In genomic region chr9:10438955-10439354, GRCh38 we compare ENCODE assay signal across 1 cellular context.
TF ChIP-seq lines count a peak whose summit lies in the region.

No MANE protein-coding gene starts in this region.

TF ChIP-seq in GM23338, 12 proteins besides CTCF, POLR2A, EP300 and RAD21 (continued from another document):
- TF ChIP-seq, protein P1, sequence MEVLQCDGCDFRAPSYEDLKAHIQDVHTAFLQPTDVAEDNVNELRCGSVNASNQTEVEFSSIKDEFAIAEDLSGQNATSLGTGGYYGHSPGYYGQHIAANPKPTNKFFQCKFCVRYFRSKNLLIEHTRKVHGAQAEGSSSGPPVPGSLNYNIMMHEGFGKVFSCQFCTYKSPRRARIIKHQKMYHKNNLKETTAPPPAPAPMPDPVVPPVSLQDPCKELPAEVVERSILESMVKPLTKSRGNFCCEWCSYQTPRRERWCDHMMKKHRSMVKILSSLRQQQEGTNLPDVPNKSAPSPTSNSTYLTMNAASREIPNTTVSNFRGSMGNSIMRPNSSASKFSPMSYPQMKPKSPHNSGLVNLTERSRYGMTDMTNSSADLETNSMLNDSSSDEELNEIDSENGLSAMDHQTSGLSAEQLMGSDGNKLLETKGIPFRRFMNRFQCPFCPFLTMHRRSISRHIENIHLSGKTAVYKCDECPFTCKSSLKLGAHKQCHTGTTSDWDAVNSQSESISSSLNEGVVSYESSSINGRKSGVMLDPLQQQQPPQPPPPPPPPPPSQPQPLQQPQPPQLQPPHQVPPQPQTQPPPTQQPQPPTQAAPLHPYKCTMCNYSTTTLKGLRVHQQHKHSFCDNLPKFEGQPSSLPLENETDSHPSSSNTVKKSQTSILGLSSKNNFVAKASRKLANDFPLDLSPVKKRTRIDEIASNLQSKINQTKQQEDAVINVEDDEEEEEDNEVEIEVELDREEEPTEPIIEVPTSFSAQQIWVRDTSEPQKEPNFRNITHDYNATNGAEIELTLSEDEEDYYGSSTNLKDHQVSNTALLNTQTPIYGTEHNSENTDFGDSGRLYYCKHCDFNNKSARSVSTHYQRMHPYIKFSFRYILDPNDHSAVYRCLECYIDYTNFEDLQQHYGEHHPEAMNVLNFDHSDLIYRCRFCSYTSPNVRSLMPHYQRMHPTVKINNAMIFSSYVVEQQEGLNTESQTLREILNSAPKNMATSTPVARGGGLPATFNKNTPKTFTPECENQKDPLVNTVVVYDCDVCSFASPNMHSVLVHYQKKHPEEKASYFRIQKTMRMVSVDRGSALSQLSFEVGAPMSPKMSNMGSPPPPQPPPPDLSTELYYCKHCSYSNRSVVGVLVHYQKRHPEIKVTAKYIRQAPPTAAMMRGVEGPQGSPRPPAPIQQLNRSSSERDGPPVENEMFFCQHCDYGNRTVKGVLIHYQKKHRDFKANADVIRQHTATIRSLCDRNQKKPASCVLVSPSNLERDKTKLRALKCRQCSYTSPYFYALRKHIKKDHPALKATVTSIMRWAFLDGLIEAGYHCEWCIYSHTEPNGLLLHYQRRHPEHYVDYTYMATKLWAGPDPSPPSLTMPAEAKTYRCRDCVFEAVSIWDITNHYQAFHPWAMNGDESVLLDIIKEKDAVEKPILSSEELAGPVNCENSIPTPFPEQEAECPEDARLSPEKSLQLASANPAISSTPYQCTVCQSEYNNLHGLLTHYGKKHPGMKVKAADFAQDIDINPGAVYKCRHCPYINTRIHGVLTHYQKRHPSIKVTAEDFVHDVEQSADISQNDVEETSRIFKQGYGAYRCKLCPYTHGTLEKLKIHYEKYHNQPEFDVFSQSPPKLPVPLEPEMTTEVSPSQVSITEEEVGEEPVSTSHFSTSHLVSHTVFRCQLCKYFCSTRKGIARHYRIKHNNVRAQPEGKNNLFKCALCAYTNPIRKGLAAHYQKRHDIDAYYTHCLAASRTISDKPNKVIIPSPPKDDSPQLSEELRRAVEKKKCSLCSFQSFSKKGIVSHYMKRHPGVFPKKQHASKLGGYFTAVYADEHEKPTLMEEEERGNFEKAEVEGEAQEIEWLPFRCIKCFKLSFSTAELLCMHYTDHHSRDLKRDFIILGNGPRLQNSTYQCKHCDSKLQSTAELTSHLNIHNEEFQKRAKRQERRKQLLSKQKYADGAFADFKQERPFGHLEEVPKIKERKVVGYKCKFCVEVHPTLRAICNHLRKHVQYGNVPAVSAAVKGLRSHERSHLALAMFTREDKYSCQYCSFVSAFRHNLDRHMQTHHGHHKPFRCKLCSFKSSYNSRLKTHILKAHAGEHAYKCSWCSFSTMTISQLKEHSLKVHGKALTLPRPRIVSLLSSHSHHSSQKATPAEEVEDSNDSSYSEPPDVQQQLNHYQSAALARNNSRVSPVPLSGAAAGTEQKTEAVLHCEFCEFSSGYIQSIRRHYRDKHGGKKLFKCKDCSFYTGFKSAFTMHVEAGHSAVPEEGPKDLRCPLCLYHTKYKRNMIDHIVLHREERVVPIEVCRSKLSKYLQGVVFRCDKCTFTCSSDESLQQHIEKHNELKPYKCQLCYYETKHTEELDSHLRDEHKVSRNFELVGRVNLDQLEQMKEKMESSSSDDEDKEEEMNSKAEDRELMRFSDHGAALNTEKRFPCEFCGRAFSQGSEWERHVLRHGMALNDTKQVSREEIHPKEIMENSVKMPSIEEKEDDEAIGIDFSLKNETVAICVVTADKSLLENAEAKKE (CRISPR knock-in tag; IDR thresholded peaks at IDR 0.05): no peak
- TF ChIP-seq STAT1 (IDR thresholded peaks at IDR 0.05; ENCODE audit: unreplicated experiment): no peak
- no peak for TF ChIP-seq REST (IDR thresholded peaks at IDR 0.05; ENCODE audit: unreplicated experiment)
- no peak for TF ChIP-seq JUNB (IDR thresholded peaks at IDR 0.05; ENCODE audit: unreplicated experiment)
- TF ChIP-seq EZH2 (IDR thresholded peaks at IDR 0.05; ENCODE audit: low read depth, unreplicated experiment): no peak
- TF ChIP-seq POLR2AphosphoS5 (IDR thresholded peaks at IDR 0.05; ENCODE audit: low read depth): no peak
TF ChIP-seq in GM23338: peak in this region for 0.
